1 cellular context compared by ENCODE assay signal in the genomic region with DNA sequence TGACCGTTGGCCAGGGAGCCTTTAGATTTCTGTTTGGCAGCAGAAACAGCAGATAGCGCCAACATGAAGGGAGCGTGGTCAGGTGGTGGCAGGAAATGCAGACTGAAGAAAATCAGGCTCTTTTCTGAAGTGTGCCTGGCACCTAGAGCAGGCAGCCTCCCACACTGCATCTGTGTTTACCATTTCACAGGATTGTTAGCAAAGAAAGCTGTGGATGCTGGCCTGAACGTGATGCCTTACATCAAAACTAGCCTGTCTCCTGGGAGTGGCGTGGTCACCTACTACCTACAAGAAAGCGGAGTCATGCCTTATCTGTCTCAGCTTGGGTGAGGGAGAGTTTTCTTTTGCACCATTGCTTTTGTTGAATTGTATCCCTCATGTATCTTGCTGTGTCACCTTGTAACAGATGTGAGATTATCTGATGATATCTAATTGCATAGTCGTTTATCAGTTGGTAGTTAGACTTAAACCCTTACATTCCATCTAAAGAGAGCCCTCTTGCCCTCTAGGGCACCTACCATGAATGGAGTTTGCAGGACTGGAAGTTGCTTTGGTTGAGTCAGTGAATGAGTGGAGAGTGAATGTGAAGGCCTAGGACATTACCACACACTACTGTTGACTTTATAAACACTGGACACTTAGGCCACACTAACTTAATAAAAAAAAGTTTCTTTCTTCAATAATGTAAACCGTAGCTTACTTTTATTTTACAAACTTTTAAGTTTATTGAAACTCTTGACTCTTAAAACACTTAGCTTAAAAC.
TF ChIP-seq lines count a peak whose summit lies in the region.

No MANE protein-coding gene starts in this region.

TF ChIP-seq in endothelial cell of umbilical vein, 7 proteins besides CTCF, POLR2A, EP300 and RAD21:
- TF ChIP-seq POLR2AphosphoS5 (IDR thresholded peaks at IDR 0.05; ENCODE audit: insufficient read depth, low read depth, low read length) (no peak), MYC (IDR thresholded peaks at IDR 0.05; ENCODE audit: low read depth, low read length) (no peak), JUN (IDR thresholded peaks at IDR 0.05; ENCODE audit: borderline replicate concordance, insufficient read depth, insufficient read length, low read depth) (no peak), FOS (IDR thresholded peaks at IDR 0.05; ENCODE audit: borderline replicate concordance, insufficient read depth, low read length) (no peak), GATA2 (IDR thresholded peaks at IDR 0.05; ENCODE audit: insufficient read depth, insufficient read length, low read depth, low read length) (no peak)
